13 cellular contexts compared by ENCODE assay signal in genomic region chr2:74887961-74888670, GRCh38. TPM values are rescaled to one million over a fixed set of nuclear protein-coding genes. Genes with fewer than 3 reads are reported as not detected.
DNase-seq lines count a peak whose midpoint lies in the region; TF ChIP-seq lines count a peak whose summit lies in the region.
"Had no signal": no experiment of that assay in that cellular context is flagged by ENCODE, and none has a peak within 500 bp of the region (broad histone marks: within the 10 kb centered on the region; RNA-seq: fewer than 3 reads in every experiment).

No MANE protein-coding gene starts in this region.

- intact Hi-C loops in colonic mucosa (cut with DNase I): no loop called here

- H3K9me3 ChIP-seq in osteoblast (ENCODE audit: low read depth, low read length) (no peaks in the 10 kb centered on the region), colonic mucosa (no peaks in the 10 kb centered on the region), WERI-Rb-1 (ENCODE audit: severe bottlenecking) (no peaks in the 10 kb centered on the region)
- H3K9me3 ChIP-seq: thoracic aorta had no signal

- TF ChIP-seq CTCF in LNCaP clone FGC (IDR thresholded peaks at IDR 0.05; ENCODE audit: control insufficient read depth, extremely low read depth, insufficient read depth): peak; percentile 21; the same call in 1 of the 2 replicates
- TF ChIP-seq CTCF in osteoblast (IDR thresholded peaks at IDR 0.05; ENCODE audit: extremely low read depth, low read depth, low read length): peak; percentile 14
- no peak for TF ChIP-seq CTCF in colonic mucosa (IDR thresholded peaks at IDR 0.05)
- no peak for TF ChIP-seq CTCF in WERI-Rb-1 (IDR thresholded peaks at IDR 0.05; ENCODE audit: low read depth, low read length)

- DNase-seq in Ammon's horn (ENCODE audit: low spot score): peak; percentile 58
- DNase-seq in LNCaP clone FGC (ENCODE audit: low read depth): no peak
- DNase-seq in cerebellar cortex (ENCODE audit: low spot score): peak; percentile 57
- no peak for DNase-seq in osteoblast (ENCODE audit: insufficient read length, low spot score, missing footprints)
- DNase-seq in stimulated activated CD4-positive, alpha-beta T cell treated with anti-CD3 and anti-CD28 coated beads, Interleukin-2, amount 100 ng/mL, for 24 hours: no peak
- no peak for DNase-seq in colonic mucosa
- DNase-seq in WERI-Rb-1: no peak
- DNase-seq in NCI-H82 (lab: John Stamatoyannopoulos, UW): no peak
- DNase-seq: activated gamma-delta T cell; CD4-positive, alpha-beta memory T cell; left colon had no signal

- peaks cover 40% of the 10 kb centered on the region for H3K4me1 ChIP-seq in osteoblast (ENCODE audit: insufficient read depth, low read length)
- H3K4me1 ChIP-seq in colonic mucosa: no peaks in the 10 kb centered on the region

- H3K27ac ChIP-seq in osteoblast (ENCODE audit: low read depth, low read length) (peak overlapping the region; percentile 96), colonic mucosa (no peak overlapping the region), WERI-Rb-1 (no peak overlapping the region)
- H3K27ac ChIP-seq: SK-N-MC, thoracic aorta had no signal

- H3K4me2 ChIP-seq in osteoblast (ENCODE audit: insufficient read depth, low read length): peak overlapping the region; percentile 54

- H2AFZ ChIP-seq in osteoblast (ENCODE audit: low read length): no peak overlapping the region

- no peaks in the 10 kb centered on the region for H3K79me2 ChIP-seq in osteoblast (ENCODE audit: insufficient read depth, low read length)

- no peak overlapping the region for H3K9ac ChIP-seq in colonic mucosa (ENCODE audit: low read depth in 2 of 2, low read length in 2 of 2)

- H3K36me3 ChIP-seq in osteoblast (ENCODE audit: insufficient read depth, low read length) (peaks cover 58% of the 10 kb centered on the region), colonic mucosa (peaks cover 31% of the 10 kb centered on the region), WERI-Rb-1 (peaks cover 77% of the 10 kb centered on the region)

- H4K20me1 ChIP-seq in osteoblast (ENCODE audit: insufficient read depth, low read length): no peaks in the 10 kb centered on the region

- H3K4me3 ChIP-seq in LNCaP clone FGC (ENCODE audit: low read depth, low read length): no peak overlapping the region
- H3K4me3 ChIP-seq in osteoblast (ENCODE audit: insufficient read depth, low read length): no peak overlapping the region
- H3K4me3 ChIP-seq in colonic mucosa: no peak overlapping the region
- no peak overlapping the region for H3K4me3 ChIP-seq in WERI-Rb-1 (ENCODE audit: low read depth, low read length)
- H3K4me3 ChIP-seq: SK-N-MC, thoracic aorta had no signal

- H3K27me3 ChIP-seq in osteoblast (ENCODE audit: insufficient read depth, low read length) (no peaks in the 10 kb centered on the region), colonic mucosa (no peaks in the 10 kb centered on the region), WERI-Rb-1 (ENCODE audit: insufficient read depth, low read depth, severe bottlenecking) (no peaks in the 10 kb centered on the region)

RNA-seq across cellular contexts. Expression of gene HK2, which starts 54.2 kb away (rescaled TPM):
- total RNA-seq in osteoblast (74.6 and 76.4 TPM in 2 replicates), colonic mucosa (100 to 1,000 TPM; 162 to 396 TPM)

Comparison
In these comparisons a context has a peak if more than half of its experiments do, and no peak if none do; other contexts are left out.
1. DNase-seq: peak in Ammon's horn (single experiment) and cerebellar cortex (single experiment); none in LNCaP clone FGC (single experiment), osteoblast (single experiment), stimulated activated CD4-positive, alpha-beta T cell treated with anti-CD3 and anti-CD28 coated beads, Interleukin-2, amount 100 ng/mL, for 24 hours (0 of 2), colonic mucosa (single experiment), WERI-Rb-1 (single experiment) and NCI-H82 (single experiment).
2. CTCF ChIP-seq: peak in LNCaP clone FGC (single experiment) and osteoblast (single experiment); none in colonic mucosa (single experiment) and WERI-Rb-1 (single experiment).